In genomic region chr2:58866946-58867345, GRCh38 we compare ENCODE assay signal across 9 cellular contexts.
"Had no signal": no experiment of that assay in that cellular context is flagged by ENCODE, and none has a peak within 500 bp of the region (broad histone marks: within the 10 kb centered on the region; RNA-seq: fewer than 3 reads in every experiment).

No MANE protein-coding gene starts in this region.

- ATAC-seq: HCT116 had no signal

- H3K9me3 Mint-ChIP-seq: HFFc6 had no signal

- H3K4me3 Mint-ChIP-seq: HFFc6 had no signal

- H3K36me3 Mint-ChIP-seq: IgD-negative memory B cell had no signal

- H3K4me3 ChIP-seq: GM23248, HAP-1 had no signal

- H3K36me3 ChIP-seq: HAP-1 had no signal

- H3K4me1 ChIP-seq: HAP-1 had no signal

- H3K9ac ChIP-seq: GM23248 had no signal

- H2AFZ ChIP-seq: GM23248 had no signal

- H3K9me3 ChIP-seq: HAP-1 had no signal

- FAIRE-seq: HTR-8/SVneo had no signal

- H3K27ac ChIP-seq: GM23248 had no signal

- H3K27ac Mint-ChIP-seq: HFFc6, IgD-negative memory B cell had no signal

- DNase-seq: GM23248, H7, HFFc6, Kasumi-1, KBM-7 had no signal
